ENCODE assay signal across 1 cellular context in genomic region chr22:36017661-36018091, GRCh38.
A peak's percentile ranks its signal among the peaks of the same experiment; 100 is the strongest.
TF ChIP-seq lines count a peak whose summit lies in the region.

No MANE protein-coding gene starts in this region.

TF ChIP-seq in SK-N-SH, 30 proteins besides CTCF, POLR2A, EP300 and RAD21 (continued from another document):
- TF ChIP-seq RCOR1 (IDR thresholded peaks at IDR 0.05; ENCODE audit: low read length), result peak; percentile 90
TF ChIP-seq in SK-N-SH: peak in this region for 8.
